ENCODE assay signal across 8 cellular contexts in genomic region chr19:35404879-35405622, GRCh38. TPM values are rescaled to one million over a fixed set of nuclear protein-coding genes. Genes with fewer than 3 reads are reported as not detected.
A peak's percentile ranks its signal among the peaks of the same experiment; 100 is the strongest.
DNase-seq lines count a peak whose midpoint lies in the region; ATAC-seq and TF ChIP-seq lines count a peak whose summit lies in the region.

No MANE protein-coding gene starts in this region.

- no peak overlapping the region for H3K27ac ChIP-seq in thoracic aorta

- H3K27me3 ChIP-seq in MG63 (peaks cover 14% of the 10 kb centered on the region), thoracic aorta (replicated peaks; ENCODE audit: insufficient read depth) (no peaks in the 10 kb centered on the region)

- H3K9me3 ChIP-seq in MG63 (no peaks in the 10 kb centered on the region), thoracic aorta (no peaks in the 10 kb centered on the region)

- ATAC-seq in thoracic aorta (ENCODE audit: insufficient number of reproducible peaks, low FRiP score, low read depth) = no peak

- H3K36me3 ChIP-seq in MG63 = no peaks in the 10 kb centered on the region
- no peaks in the 10 kb centered on the region for H3K36me3 ChIP-seq in thoracic aorta

- peak; percentile 24 for DNase-seq in Ammon's horn (ENCODE audit: low spot score)
- peak; percentile 79 for DNase-seq in GM20000 (ENCODE audit: low spot score)
- peak; percentile 78 for DNase-seq in MG63
- DNase-seq in fibroblast of pulmonary artery (ENCODE audit: low read depth) = peak; percentile 90
- DNase-seq in thoracic aorta (ENCODE audit: low spot score) = peak; percentile 17
- DNase-seq in medulla oblongata (ENCODE audit: extremely low spot score) = no peak
- no peak for DNase-seq in putamen (ENCODE audit: low spot score)
- no peak for DNase-seq in kidney glomerular epithelial cell (lab: John Stamatoyannopoulos, UW)

- H3K4me3 ChIP-seq in MG63 (no peak overlapping the region), fibroblast of pulmonary artery (replicated peaks; ENCODE audit: low read depth, low read length) (no peak overlapping the region), thoracic aorta (no peak overlapping the region)

- TF ChIP-seq CTCF in GM20000 (IDR thresholded peaks at IDR 0.05; ENCODE audit: extremely low read depth, missing control alignments) = no peak
- no peak for TF ChIP-seq CTCF in fibroblast of pulmonary artery (IDR thresholded peaks at IDR 0.05; ENCODE audit: low read length, missing control alignments)
- TF ChIP-seq CTCF in thoracic aorta (IDR thresholded peaks at IDR 0.05) = no peak

- no peaks in the 10 kb centered on the region for H3K4me1 ChIP-seq in thoracic aorta (ENCODE audit: control insufficient read depth in 1 of 2, low read depth in 2 of 2)

RNA-seq across cellular contexts. Expression of gene GPR42, which starts 34.2 kb away (rescaled TPM):
- not detected in 2 replicates for total RNA-seq in MG63 (2014; rRNA removed; shearing (Covaris generic); ENCODE audit: low replicate concordance)
- total RNA-seq in thoracic aorta = not detected

RNA-seq across cellular contexts. Expression of gene FFAR2, which starts 43.0 kb away (rescaled TPM):
- not detected in 2 replicates for total RNA-seq in MG63 (2014; rRNA removed; shearing (Covaris generic); ENCODE audit: low replicate concordance)
- under 1 TPM in 1 of 2 donors, not detected in 1; 0.92 TPM for total RNA-seq in thoracic aorta

RNA-seq across cellular contexts. Expression of gene FFAR3, which starts 46.8 kb away (rescaled TPM):
- not detected in 2 replicates for total RNA-seq in MG63 (2014; rRNA removed; shearing (Covaris generic); ENCODE audit: low replicate concordance)
- total RNA-seq in thoracic aorta = not detected

RNA-seq across cellular contexts. Expression of gene FFAR1, which starts 57.3 kb away (rescaled TPM):
- not detected in 2 replicates for total RNA-seq in MG63 (2014; rRNA removed; shearing (Covaris generic); ENCODE audit: low replicate concordance)
- total RNA-seq in thoracic aorta = not detected

Comparison
In these comparisons a context has a peak if more than half of its experiments do, and no peak if none do; other contexts are left out.
1. DNase-seq: peak in Ammon's horn (single experiment), GM20000 (single experiment), MG63 (single experiment), fibroblast of pulmonary artery (single experiment) and thoracic aorta (single experiment); none in medulla oblongata (single experiment), putamen (single experiment) and kidney glomerular epithelial cell (single experiment).